Comparison of ENCODE assay signal across 18 cellular contexts in genomic region chr7:14747701-14748100, GRCh38.
DNase-seq lines count a peak whose midpoint lies in the region; ATAC-seq, FAIRE-seq and TF ChIP-seq lines count a peak whose summit lies in the region.
"Had no signal": no experiment of that assay in that cellular context is flagged by ENCODE, and none has a peak within 500 bp of the region (broad histone marks: within the 10 kb centered on the region; RNA-seq: fewer than 3 reads in every experiment).

No MANE protein-coding gene starts in this region.

- DNase-seq in H54 (ENCODE audit: insufficient read length, low spot score) (no peak), NCI-H524 treated with DMSO at 0.1 percent for 48 hours (lab: John Stamatoyannopoulos, UW) (peak; percentile 46), dermis blood vessel endothelial cell (peak; percentile 77), spleen (no peak), posterior cingulate gyrus (no peak), NAMALWA (ENCODE audit: low spot score) (no peak)
- DNase-seq: activated CD4-positive, alpha-beta T cell treated with anti-CD3 and anti-CD28 coated beads for 4 hours; activated CD8-positive, alpha-beta memory T cell treated with anti-CD3 and anti-CD28 coated beads, Interleukin-2, amount 50 U/mL, for 4 hours; activated gamma-delta T cell treated with Interleukin-2 at 50 U/mL for 16 hours; cortex of kidney; DMS79; H9; Kasumi-1; left ventricle myocardium inferior; NCI-H1436; stimulated activated CD4-positive, alpha-beta T cell treated with anti-CD3 and anti-CD28 coated beads, Interleukin-12 subunit alpha, Interleukin-12 subunit beta, amount 100 ng/mL, for 4 hours had no signal

- no peak for TF ChIP-seq POLR2A in H54 (IDR thresholded peaks at IDR 0.05; ENCODE audit: low read depth, low read length)
- no peak for TF ChIP-seq POLR2A in spleen (IDR thresholded peaks at IDR 0.05)

- H3K9me3 ChIP-seq in spleen: peaks cover 0 to 33% (median 27%) of the 10 kb centered on the region in 8 donors

- H3K4me1 ChIP-seq in spleen: peaks cover 0 to 8% (median 0%) of the 10 kb centered on the region in 6 donors
- H3K4me1 ChIP-seq: left ventricle myocardium inferior had no signal

- peak overlapping the region in 5 of 8 donors; percentile 15 to 40 (median 33) for H3K27ac ChIP-seq in spleen
- H3K27ac ChIP-seq: left ventricle myocardium inferior had no signal

- ATAC-seq in GM18520 (IDR thresholded peaks at IDR 0.05; ENCODE audit: unreplicated experiment): no peak
- ATAC-seq: Panc1 had no signal

- WGBS in spleen, 5 donors: 57 to 87% (median 79%) methylated on average over 4 of the region's 4 CpGs

- no peaks in the 10 kb centered on the region for H3K36me3 ChIP-seq in spleen

- H3K27me3 ChIP-seq in spleen (replicated peaks in 1 of 7): no peaks in the 10 kb centered on the region

- H3K4me3 ChIP-seq in spleen: no peak overlapping the region
- H3K4me3 ChIP-seq: left ventricle myocardium inferior had no signal

- peak; percentile 69 for FAIRE-seq in H54 (lab: Jason Lieb, UNC)

- TF ChIP-seq CTCF in spleen (IDR thresholded peaks at IDR 0.05 in 8 of 11, conservative IDR thresholded peaks at IDR 0.05 in 3 of 11): no peak

- intact Hi-C loops in spleen (cut with DNase I; ENCODE audit: low total_unique reads): no loop called here
- intact Hi-C loops in posterior cingulate gyrus (cut with DNase I): no loop called here

Comparison
In these comparisons a context has a peak if more than half of its experiments do, and no peak if none do; other contexts are left out.
1. DNase-seq: peak in NCI-H524 treated with DMSO at 0.1 percent for 48 hours (single experiment) and dermis blood vessel endothelial cell (single experiment); none in H54 (single experiment), spleen (single experiment), posterior cingulate gyrus (0 of 10) and NAMALWA (single experiment).